ENCODE assay signal across 13 cellular contexts in the genomic region with DNA sequence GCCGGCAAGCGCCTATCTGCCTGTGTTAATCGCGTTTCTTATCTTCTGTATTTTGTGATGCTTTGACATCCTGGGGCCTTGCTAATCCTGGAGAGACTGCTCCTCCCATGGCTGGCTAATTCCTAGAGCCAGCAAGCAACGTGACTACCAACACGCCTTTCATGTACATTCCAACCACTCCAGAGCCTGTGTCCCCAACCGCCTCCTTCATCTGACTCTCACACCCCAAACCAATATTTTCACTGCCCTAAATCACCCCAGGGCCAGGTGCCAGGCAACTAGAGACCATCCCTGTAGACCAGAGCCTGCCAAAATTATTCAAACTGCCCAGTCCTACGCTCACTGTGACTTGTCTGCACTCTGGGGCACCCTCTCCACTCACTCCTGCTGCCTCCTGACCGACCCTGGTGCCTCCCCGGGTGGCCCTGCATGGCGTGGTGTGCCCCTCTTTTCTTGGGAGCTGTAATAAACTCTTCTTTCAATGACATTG. TPM values are rescaled to one million over a fixed set of nuclear protein-coding genes. Genes with fewer than 3 reads are reported as not detected.
A peak's percentile ranks its signal among the peaks of the same experiment; 100 is the strongest.
DNase-seq lines count a peak whose midpoint lies in the region; ATAC-seq and TF ChIP-seq lines count a peak whose summit lies in the region.
"Had no signal": no experiment of that assay in that cellular context is flagged by ENCODE, and none has a peak within 500 bp of the region (broad histone marks: within the 10 kb centered on the region; RNA-seq: fewer than 3 reads in every experiment).

No MANE protein-coding gene starts in this region.

- no peak overlapping the region for H3K27ac Mint-ChIP-seq in T-helper 2 cell treated with Interferon-gamma antibody and Interleukin-4, amounts not matched to agents 5 μg/mL and 100 μg/mL, for 36 hours
- H3K27ac Mint-ChIP-seq: stimulated activated naive CD8-positive, alpha-beta T cell treated with anti-CD3 and anti-CD28 coated beads, Interleukin-15, amount 100 ng/mL, for 72 hours had no signal

- H3K79me2 ChIP-seq in smooth muscle cell (ENCODE audit: low read depth): peaks cover 5% of the 10 kb centered on the region

- no peaks in the 10 kb centered on the region for H3K9me3 Mint-ChIP-seq in T-helper 2 cell treated with Interferon-gamma antibody and Interleukin-4, amounts not matched to agents 5 μg/mL and 100 μg/mL, for 36 hours
- H3K9me3 Mint-ChIP-seq: stimulated activated naive CD8-positive, alpha-beta T cell treated with anti-CD3 and anti-CD28 coated beads, Interleukin-15, amount 100 ng/mL, for 72 hours had no signal

- H3K36me3 Mint-ChIP-seq in T-helper 2 cell treated with Interferon-gamma antibody and Interleukin-4, amounts not matched to agents 5 μg/mL and 100 μg/mL, for 36 hours (ENCODE audit: low read depth): no peaks in the 10 kb centered on the region

- H3K27me3 Mint-ChIP-seq in T-helper 2 cell treated with Interferon-gamma antibody and Interleukin-4, amounts not matched to agents 5 μg/mL and 100 μg/mL, for 36 hours (ENCODE audit: low read depth): no peaks in the 10 kb centered on the region

- peak overlapping the region; percentile 84 for H3K9ac ChIP-seq in smooth muscle cell (ENCODE audit: low read depth)

- peak overlapping the region; percentile 76 for H3K4me2 ChIP-seq in smooth muscle cell

- no peak for TF ChIP-seq POLR2A in testis (IDR thresholded peaks at IDR 0.05)

- H3K27me3 ChIP-seq in WERI-Rb-1 (ENCODE audit: insufficient read depth, low read depth, severe bottlenecking) (no peaks in the 10 kb centered on the region), lung (ENCODE audit: control insufficient read depth, insufficient read depth) (no peaks in the 10 kb centered on the region), smooth muscle cell (ENCODE audit: low read depth) (no peaks in the 10 kb centered on the region), testis (no peaks in the 10 kb centered on the region)
- H3K27me3 ChIP-seq: cardiac muscle cell had no signal

- H3K36me3 ChIP-seq in WERI-Rb-1 (no peaks in the 10 kb centered on the region), lung (ENCODE audit: control insufficient read depth in 2 of 2, insufficient read depth in 2 of 2, low read length in 2 of 2) (no peaks in the 10 kb centered on the region), smooth muscle cell (ENCODE audit: low read depth) (no peaks in the 10 kb centered on the region), testis (ENCODE audit: low read depth, missing control alignments) (no peaks in the 10 kb centered on the region)
- H3K36me3 ChIP-seq: cardiac muscle cell had no signal

- H3K27ac ChIP-seq in WERI-Rb-1: peak overlapping the region; percentile 23
- H3K27ac ChIP-seq in lung (ENCODE audit: low read depth in 1 of 2, low read length in 1 of 2): no peak overlapping the region
- H3K27ac ChIP-seq in smooth muscle cell (ENCODE audit: low read depth): peak overlapping the region; percentile 99
- no peak overlapping the region for H3K27ac ChIP-seq in testis

- no peaks in the 10 kb centered on the region for H3K4me1 Mint-ChIP-seq in T-helper 2 cell treated with Interferon-gamma antibody and Interleukin-4, amounts not matched to agents 5 μg/mL and 100 μg/mL, for 36 hours (ENCODE audit: low read depth)
- H3K4me1 Mint-ChIP-seq: stimulated activated naive CD8-positive, alpha-beta T cell treated with anti-CD3 and anti-CD28 coated beads, Interleukin-15, amount 100 ng/mL, for 72 hours had no signal

- H3K4me1 ChIP-seq in lung (ENCODE audit: control insufficient read depth in 2 of 2, insufficient read depth in 2 of 2, low read length in 2 of 2): peaks cover 0 to 3% of the 10 kb centered on the region in 2 donors
- H3K4me1 ChIP-seq in smooth muscle cell (ENCODE audit: low read depth): peaks cover 15% of the 10 kb centered on the region
- H3K4me1 ChIP-seq in testis: no peaks in the 10 kb centered on the region

- H3F3A ChIP-seq in smooth muscle cell (ENCODE audit: low read depth): peaks cover 17% of the 10 kb centered on the region

- DNase-seq in T-helper 2 cell treated with Interferon-gamma antibody and Interleukin-4, amounts not matched to agents 5 μg/mL and 100 μg/mL, for 36 hours (ENCODE audit: low spot score): peak; percentile 1
- DNase-seq in T-helper 2 cell (no peak), WERI-Rb-1 (peak; percentile 53), lung (ENCODE audit: low spot score) (peak; percentile 28), smooth muscle cell (lab: John Stamatoyannopoulos, UW; ENCODE audit: unreplicated experiment) (no peak), testis (no peak)
- no peak for DNase-seq in stimulated activated CD4-positive, alpha-beta T cell treated with anti-CD3 and anti-CD28 coated beads, Interleukin-12 subunit alpha, Interleukin-12 subunit beta, amount 100 ng/mL, for 4 hours
- DNase-seq in activated CD4-positive, alpha-beta T cell treated with anti-CD3 and anti-CD28 coated beads, Interleukin-2, amount 50 U/mL, for 4 hours: no peak
- DNase-seq: 8988T; activated naive CD4-positive, alpha-beta T cell; COR-L47; stimulated activated naive CD8-positive, alpha-beta T cell treated with anti-CD3 and anti-CD28 coated beads, Interleukin-15, amount 100 ng/mL, for 72 hours had no signal

- H4K20me1 ChIP-seq in smooth muscle cell (ENCODE audit: low read depth): no peaks in the 10 kb centered on the region

- no peak for ATAC-seq in lung (ENCODE audit: insufficient read depth, low FRiP score)
- ATAC-seq: stimulated activated naive CD8-positive, alpha-beta T cell treated with anti-CD3 and anti-CD28 coated beads, Interleukin-15, amount 100 ng/mL, for 72 hours had no signal

- no peaks in the 10 kb centered on the region for H3K9me3 ChIP-seq in WERI-Rb-1 (ENCODE audit: severe bottlenecking)
- peaks cover 0 to 2% of the 10 kb centered on the region in 2 donors for H3K9me3 ChIP-seq in lung (ENCODE audit: control insufficient read depth in 2 of 2, insufficient read depth in 1 of 2, low read length in 1 of 2)
- H3K9me3 ChIP-seq in smooth muscle cell (replicated peaks; ENCODE audit: low read depth): no peaks in the 10 kb centered on the region
- no peaks in the 10 kb centered on the region for H3K9me3 ChIP-seq in testis

- no peak for TF ChIP-seq CTCF in WERI-Rb-1 (IDR thresholded peaks at IDR 0.05; ENCODE audit: low read depth, low read length)
- no peak for TF ChIP-seq CTCF in lung (IDR thresholded peaks at IDR 0.05; ENCODE audit: control extremely low read depth, extremely low read depth)
- no peak for TF ChIP-seq CTCF in smooth muscle cell (IDR thresholded peaks at IDR 0.05; ENCODE audit: borderline replicate concordance, insufficient read depth, poor library complexity, severe bottlenecking)
- no peak for TF ChIP-seq CTCF in testis (IDR thresholded peaks at IDR 0.05)

- H2AFZ ChIP-seq in smooth muscle cell (ENCODE audit: low read depth): no peak overlapping the region

- H3K4me3 ChIP-seq in WERI-Rb-1 (ENCODE audit: low read depth, low read length): no peak overlapping the region
- H3K4me3 ChIP-seq in lung: no peak overlapping the region
- H3K4me3 ChIP-seq in smooth muscle cell: no peak overlapping the region
- H3K4me3 ChIP-seq in testis: no peak overlapping the region
- H3K4me3 ChIP-seq: cardiac muscle cell had no signal

- WGBS in lung, 2 donors: 76 to 87% methylated on average over 11 of the region's 11 CpGs
- WGBS in smooth muscle cell (ENCODE audit: low lambda C conversion rate): 16% methylated on average over 11 of the region's 11 CpGs
- 75 to 84% methylated on average over 9 to 11 of the region's 11 CpGs for WGBS in testis, 2 donors

- intact Hi-C loops in testis (cut with DNase I; ENCODE audit: low total_unique reads): no loop called here

- no peak overlapping the region for H3K4me3 Mint-ChIP-seq in T-helper 2 cell treated with Interferon-gamma antibody and Interleukin-4, amounts not matched to agents 5 μg/mL and 100 μg/mL, for 36 hours
- H3K4me3 Mint-ChIP-seq: stimulated activated naive CD8-positive, alpha-beta T cell treated with anti-CD3 and anti-CD28 coated beads, Interleukin-15, amount 100 ng/mL, for 72 hours had no signal

RNA-seq across cellular contexts. Expression of gene COL5A1, which starts 50.5 kb away (rescaled TPM):
- total RNA-seq in lung: 100 to 1,000 TPM in 1 of 2 donors, 10 to 100 TPM in 1; 96.6 to 169 TPM
- 10 to 100 TPM; 12.2 to 34.1 TPM for polyA plus RNA-seq in lung
- 1,084 and 1,167 TPM in 2 replicates for total RNA-seq in smooth muscle cell
- 1,100 and 1,443 TPM in 2 replicates for polyA plus RNA-seq in smooth muscle cell
- 10 to 100 TPM; 18.5 to 20.8 TPM for total RNA-seq in testis
- polyA plus RNA-seq in testis (ENCODE audit: insufficient read depth, low read depth, low replicate concordance): 34.3 TPM

Comparison
In these comparisons a context has a peak if more than half of its experiments do, and no peak if none do; other contexts are left out.
1. DNase-seq: peak in T-helper 2 cell treated with Interferon-gamma antibody and Interleukin-4, amounts not matched to agents 5 μg/mL and 100 μg/mL, for 36 hours (single experiment), WERI-Rb-1 (single experiment) and lung (single experiment); none in T-helper 2 cell (0 of 5), smooth muscle cell (single experiment), testis (single experiment), stimulated activated CD4-positive, alpha-beta T cell treated with anti-CD3 and anti-CD28 coated beads, Interleukin-12 subunit alpha, Interleukin-12 subunit beta, amount 100 ng/mL, for 4 hours (single experiment) and activated CD4-positive, alpha-beta T cell treated with anti-CD3 and anti-CD28 coated beads, Interleukin-2, amount 50 U/mL, for 4 hours (0 of 2).
2. H3K27ac ChIP-seq: peak in WERI-Rb-1 (single experiment) and smooth muscle cell (single experiment); none in lung (0 of 2) and testis (0 of 2).
3. RNA of gene COL5A1, which starts 50.5 kb away (total RNA-seq): 1,084 to 1,167 TPM in smooth muscle cell and 96.6 to 169 TPM in lung; 18.5 to 20.8 TPM in testis; every median in the first group is over 4 times any median in the second.